In genomic region chr1:33137800-33138199, GRCh38 we compare ENCODE assay signal across 8 cellular contexts. TPM values are rescaled to one million over a fixed set of nuclear protein-coding genes. Genes with fewer than 3 reads are reported as not detected.
DNase-seq lines count a peak whose midpoint lies in the region; ATAC-seq and TF ChIP-seq lines count a peak whose summit lies in the region.

No MANE protein-coding gene starts in this region.

- no peak overlapping the region for H3K27ac ChIP-seq in caudate nucleus (ENCODE audit: low read depth, low read length)

- no peaks in the 10 kb centered on the region for H3K9me3 Mint-ChIP-seq in memory B cell
- no peaks in the 10 kb centered on the region for H3K9me3 Mint-ChIP-seq in stimulated activated memory B cell treated with anti-CD40 and anti-IgM and Interleukin-4, amounts not matched to agents 10 μg/mL and 1 μg/mL and 100 μg/mL, for 72 hours

- H3K36me3 Mint-ChIP-seq in memory B cell: peaks cover 3% of the 10 kb centered on the region
- peaks cover 6% of the 10 kb centered on the region for H3K36me3 Mint-ChIP-seq in stimulated activated memory B cell treated with anti-CD40 and anti-IgM and Interleukin-4, amounts not matched to agents 10 μg/mL and 1 μg/mL and 100 μg/mL, for 72 hours

- no peaks in the 10 kb centered on the region for H3K27me3 Mint-ChIP-seq in memory B cell
- no peaks in the 10 kb centered on the region for H3K27me3 Mint-ChIP-seq in stimulated activated memory B cell treated with anti-CD40 and anti-IgM and Interleukin-4, amounts not matched to agents 10 μg/mL and 1 μg/mL and 100 μg/mL, for 72 hours

- in situ Hi-C loops in GM13976 (cut with MboI; ENCODE audit: low sequenced_read_pairs, unreplicated experiment): no loop called here

- DNase-seq in GM13976 (ENCODE audit: low spot score): no peak
- DNase-seq in RPMI7951 (ENCODE audit: low read depth): peak; percentile 31
- peak in 31 of 61 donors; percentile 4 to 45 (median 24) for DNase-seq in caudate nucleus (lab: John Stamatoyannopoulos, UW)
- DNase-seq in memory B cell (ENCODE audit: low spot score in 2 of 2): no peak
- no peak for DNase-seq in GDM1 (lab: John Stamatoyannopoulos, UW)
- DNase-seq in cortex of kidney (lab: John Stamatoyannopoulos, UW): no peak

- peak; percentile 46 for ATAC-seq in memory B cell (ENCODE audit: low read depth)
- ATAC-seq in HG02571 (IDR thresholded peaks at IDR 0.05; ENCODE audit: unreplicated experiment): no peak
- no peak for ATAC-seq in stimulated activated memory B cell treated with anti-CD40 and anti-IgM and Interleukin-4, amounts not matched to agents 10 μg/mL and 1 μg/mL and 100 μg/mL, for 72 hours

- peaks cover 10% of the 10 kb centered on the region for H3K4me1 Mint-ChIP-seq in memory B cell
- peaks cover 19% of the 10 kb centered on the region for H3K4me1 Mint-ChIP-seq in stimulated activated memory B cell treated with anti-CD40 and anti-IgM and Interleukin-4, amounts not matched to agents 10 μg/mL and 1 μg/mL and 100 μg/mL, for 72 hours

- no peak overlapping the region for H3K4me3 Mint-ChIP-seq in memory B cell
- H3K4me3 Mint-ChIP-seq in stimulated activated memory B cell treated with anti-CD40 and anti-IgM and Interleukin-4, amounts not matched to agents 10 μg/mL and 1 μg/mL and 100 μg/mL, for 72 hours: no peak overlapping the region

- TF ChIP-seq CTCF in GM13976 (IDR thresholded peaks at IDR 0.05; ENCODE audit: borderline replicate concordance, control extremely low read depth, extremely low read depth, insufficient read depth, missing control alignments): peak; percentile 13

- no peak overlapping the region for H3K27ac Mint-ChIP-seq in memory B cell
- H3K27ac Mint-ChIP-seq in stimulated activated memory B cell treated with anti-CD40 and anti-IgM and Interleukin-4, amounts not matched to agents 10 μg/mL and 1 μg/mL and 100 μg/mL, for 72 hours: no peak overlapping the region

RNA-seq across cellular contexts. Expression of gene TRIM62, which starts 44.0 kb away (rescaled TPM):
- total RNA-seq in RPMI7951 (2014; rRNA removed; shearing (Covaris generic)): 5.6 and 6.2 TPM in 2 replicates

RNA-seq across cellular contexts. Expression of gene AZIN2, which starts 56.8 kb away (rescaled TPM):
- 9.4 TPM in 2 replicates for total RNA-seq in RPMI7951 (2014; rRNA removed; shearing (Covaris generic))

Comparison
In these comparisons a context has a peak if more than half of its experiments do, and no peak if none do; other contexts are left out.
1. DNase-seq: peak in RPMI7951 (single experiment) and caudate nucleus (31 of 61); none in GM13976 (single experiment), memory B cell (0 of 2), GDM1 (single experiment) and cortex of kidney (single experiment).